ENCODE assay signal across 1 cellular context in genomic region chr1:67689267-67690017, GRCh38.
A peak's percentile ranks its signal among the peaks of the same experiment; 100 is the strongest.
TF ChIP-seq lines count a peak whose summit lies in the region.

No MANE protein-coding gene starts in this region.

TF ChIP-seq in H1, 55 proteins besides CTCF, POLR2A, EP300 and RAD21:
- TF ChIP-seq SAP30 (IDR thresholded peaks at IDR 0.05; ENCODE audit: insufficient read depth, insufficient replicate concordance, low read length) (no peak), CHD1 (IDR thresholded peaks at IDR 0.05; ENCODE audit: low read depth, low read length) (no peak), POLR2AphosphoS5 (IDR thresholded peaks at IDR 0.05; ENCODE audit: low read depth, low read length) (0 out of 2 replicates have a peak, but pooled peaks have one; percentile 17), KDM1A (IDR thresholded peaks at IDR 0.05; ENCODE audit: borderline replicate concordance, low read length) (no peak), MAFK (IDR thresholded peaks at IDR 0.05; ENCODE audit: low read depth, low read length) (no peak)
